In the genomic region with DNA sequence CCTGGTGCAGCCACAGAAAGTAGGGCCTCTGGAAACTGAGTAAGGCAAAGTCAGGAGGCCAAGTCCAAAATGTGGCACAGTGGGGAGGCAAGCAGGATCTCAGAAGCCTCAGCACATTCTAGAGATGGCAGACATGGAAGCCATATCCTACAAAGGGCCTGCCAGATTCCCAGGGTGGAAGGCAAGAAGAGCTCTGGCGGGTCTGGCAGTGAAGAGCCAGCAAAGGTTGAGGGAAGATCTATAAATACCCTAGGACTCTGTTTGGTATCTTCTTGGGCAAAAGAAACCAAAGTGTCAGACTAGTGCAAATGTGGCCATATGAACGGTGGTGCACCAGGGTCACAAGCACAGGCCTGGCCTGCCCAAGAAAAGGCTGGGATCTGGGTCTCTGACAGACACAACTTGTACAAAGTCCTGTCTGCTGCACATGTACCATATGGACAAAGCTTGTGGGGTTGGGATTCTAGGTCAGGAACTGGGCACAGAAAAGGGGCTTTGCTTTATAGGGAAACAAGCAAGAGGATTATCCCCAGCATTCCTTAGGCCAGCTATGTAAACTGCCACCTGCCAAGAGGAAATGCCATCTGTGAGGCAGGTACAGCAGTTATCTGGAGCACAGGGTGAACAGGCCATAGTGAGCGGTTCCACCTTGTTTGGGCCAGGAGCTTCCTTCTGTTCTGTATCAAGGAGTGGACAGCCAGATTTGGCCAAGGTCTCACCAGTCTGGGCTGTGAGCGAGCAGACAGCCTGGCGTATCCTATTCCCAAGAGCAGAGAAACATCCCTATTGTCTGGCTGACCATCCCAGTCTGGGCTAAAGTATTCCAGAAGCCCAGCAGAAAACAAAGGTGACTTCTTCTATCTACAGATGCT, we compare ENCODE assay signal across 19 cellular contexts. TPM values are rescaled to one million over a fixed set of nuclear protein-coding genes. Genes with fewer than 3 reads are reported as not detected.
DNase-seq lines count a peak whose midpoint lies in the region; ATAC-seq and FAIRE-seq lines count a peak whose summit lies in the region.
"Had no signal": no experiment of that assay in that cellular context is flagged by ENCODE, and none has a peak within 500 bp of the region (broad histone marks: within the 10 kb centered on the region; RNA-seq: fewer than 3 reads in every experiment).

No MANE protein-coding gene starts in this region.

- peaks cover 48% of the 10 kb centered on the region for H3K36me3 ChIP-seq in adipocyte (ENCODE audit: control insufficient read depth, insufficient read depth, low read length, severe bottlenecking)
- H3K36me3 ChIP-seq: MG63 had no signal

- no peaks in the 10 kb centered on the region for H3K27me3 ChIP-seq in adipocyte (replicated peaks; ENCODE audit: control insufficient read depth, insufficient read depth, low read length)
- H3K27me3 ChIP-seq: MG63 had no signal

- no peaks in the 10 kb centered on the region for H3K9me3 Mint-ChIP-seq in stimulated activated effector memory CD8-positive, alpha-beta T cell treated with anti-CD3 and anti-CD28 coated beads, Interleukin-12 subunit alpha, Interleukin-12 subunit beta, amount 100 ng/mL, for 72 hours

- no peak overlapping the region for H3K4me3 ChIP-seq in adipocyte (ENCODE audit: low read length)
- H3K4me3 ChIP-seq: MG63 had no signal

- no peak for ATAC-seq in stimulated activated effector memory CD8-positive, alpha-beta T cell treated with anti-CD3 and anti-CD28 coated beads, Interleukin-12 subunit alpha, Interleukin-12 subunit beta, amount 100 ng/mL, for 72 hours
- ATAC-seq: PC-3 had no signal

- no peaks in the 10 kb centered on the region for H3K4me1 Mint-ChIP-seq in stimulated activated effector memory CD8-positive, alpha-beta T cell treated with anti-CD3 and anti-CD28 coated beads, Interleukin-12 subunit alpha, Interleukin-12 subunit beta, amount 100 ng/mL, for 72 hours

- DNase-seq in NCI-H82 (lab: John Stamatoyannopoulos, UW) (peak; percentile 72), adipocyte (ENCODE audit: low read depth) (no peak), cerebellum (ENCODE audit: low spot score) (peak; percentile 79), putamen (ENCODE audit: low spot score) (no peak), frontal cortex (ENCODE audit: low spot score in 2 of 2) (no peak), medulla oblongata (ENCODE audit: extremely low spot score) (no peak)
- DNase-seq in stimulated activated effector memory CD8-positive, alpha-beta T cell treated with anti-CD3 and anti-CD28 coated beads, Interleukin-12 subunit alpha, Interleukin-12 subunit beta, amount 100 ng/mL, for 72 hours (ENCODE audit: low spot score in 2 of 2), result no peak
- DNase-seq: ACHN, Kasumi-1, MG63, NCI-H1092, NCI-H146, NCI-H2081, NCI-H510A, NCI-H774, PC-3, RPMI8226 had no signal

- peak overlapping the region; percentile 26 for H3K27ac Mint-ChIP-seq in stimulated activated effector memory CD8-positive, alpha-beta T cell treated with anti-CD3 and anti-CD28 coated beads, Interleukin-12 subunit alpha, Interleukin-12 subunit beta, amount 100 ng/mL, for 72 hours

- H3K4me1 ChIP-seq in adipocyte (ENCODE audit: control insufficient read depth, insufficient read depth, low read length), result peaks cover 18% of the 10 kb centered on the region

- H3K4me3 Mint-ChIP-seq in stimulated activated effector memory CD8-positive, alpha-beta T cell treated with anti-CD3 and anti-CD28 coated beads, Interleukin-12 subunit alpha, Interleukin-12 subunit beta, amount 100 ng/mL, for 72 hours, result no peak overlapping the region

- no peaks in the 10 kb centered on the region for H3K9me3 ChIP-seq in adipocyte (ENCODE audit: control insufficient read depth, low read length)
- H3K9me3 ChIP-seq: MG63 had no signal

- peaks cover 32% of the 10 kb centered on the region for H3K36me3 Mint-ChIP-seq in stimulated activated effector memory CD8-positive, alpha-beta T cell treated with anti-CD3 and anti-CD28 coated beads, Interleukin-12 subunit alpha, Interleukin-12 subunit beta, amount 100 ng/mL, for 72 hours

- peak overlapping the region; percentile 20 for H3K9ac ChIP-seq in adipocyte (ENCODE audit: low read length)

- no peak for FAIRE-seq in frontal cortex (lab: Jason Lieb, UNC)
- FAIRE-seq: D721Med, H54 had no signal

RNA-seq across cellular contexts. Expression of gene SLC4A11, which starts 36.3 kb away (rescaled TPM):
- 0.36 TPM for total RNA-seq in cerebellum
- total RNA-seq in frontal cortex, result under 0.01 TPM

Comparison
In these comparisons a context has a peak if more than half of its experiments do, and no peak if none do; other contexts are left out.
1. DNase-seq: peak in NCI-H82 (single experiment) and cerebellum (single experiment); none in adipocyte (single experiment), stimulated activated effector memory CD8-positive, alpha-beta T cell treated with anti-CD3 and anti-CD28 coated beads, Interleukin-12 subunit alpha, Interleukin-12 subunit beta, amount 100 ng/mL, for 72 hours (0 of 2), putamen (single experiment), frontal cortex (0 of 2) and medulla oblongata (single experiment).